ENCODE assay signal across 8 cellular contexts in genomic region chr17:77354721-77355455, GRCh38.
DNase-seq lines count a peak whose midpoint lies in the region; ATAC-seq and TF ChIP-seq lines count a peak whose summit lies in the region.
"Had no signal": no experiment of that assay in that cellular context is flagged by ENCODE, and none has a peak within 500 bp of the region (broad histone marks: within the 10 kb centered on the region; RNA-seq: fewer than 3 reads in every experiment).

No MANE protein-coding gene starts in this region.

- H3K36me3 Mint-ChIP-seq in immature natural killer cell: no peaks in the 10 kb centered on the region
- H3K36me3 Mint-ChIP-seq in activated CD4-positive, alpha-beta T cell treated with anti-CD3 and anti-CD28 coated beads for 36 hours (ENCODE audit: low read depth): no peaks in the 10 kb centered on the region

- no peaks in the 10 kb centered on the region for H3K36me3 ChIP-seq in stomach smooth muscle (ENCODE audit: control insufficient read depth in 2 of 2, insufficient read depth in 2 of 2, low read length in 2 of 2)

- peaks cover 40% of the 10 kb centered on the region for H3K4me1 ChIP-seq in stomach smooth muscle (ENCODE audit: control insufficient read depth, insufficient read depth, low read length)

- intact Hi-C loops in activated CD4-positive, alpha-beta T cell treated with anti-CD3 and anti-CD28 coated beads for 36 hours (cut with DNase I, micrococcal nuclease): no loop called here

- H3K4me3 Mint-ChIP-seq in immature natural killer cell: no peak overlapping the region
- H3K4me3 Mint-ChIP-seq in activated CD4-positive, alpha-beta T cell treated with anti-CD3 and anti-CD28 coated beads for 36 hours: no peak overlapping the region

- H3K27ac ChIP-seq in adipose tissue (ENCODE audit: low read depth, low read length) (peak overlapping the region; percentile 7), stomach smooth muscle (ENCODE audit: low read length) (peak overlapping the region; percentile 18)

- POLR2A ChIA-PET in HEK293T (lab: Yijun Ruan, JAX): no interaction called here
- POLR2A ChIA-PET in activated CD4-positive, alpha-beta T cell treated with anti-CD3 and anti-CD28 coated beads for 36 hours (lab: Charles Lee): no interaction called here

- H3K27ac Mint-ChIP-seq in immature natural killer cell: peak overlapping the region in 2 of 6 donors; percentile 57 to 67
- no peak overlapping the region for H3K27ac Mint-ChIP-seq in activated CD4-positive, alpha-beta T cell treated with anti-CD3 and anti-CD28 coated beads for 36 hours

- H3K27me3 Mint-ChIP-seq in immature natural killer cell (ENCODE audit: low read depth in 3 of 3): peaks cover 22 to 40% (median 38%) of the 10 kb centered on the region in 3 donors
- no peaks in the 10 kb centered on the region for H3K27me3 Mint-ChIP-seq in activated CD4-positive, alpha-beta T cell treated with anti-CD3 and anti-CD28 coated beads for 36 hours

- no peak overlapping the region for H3K9ac ChIP-seq in stomach smooth muscle (ENCODE audit: low read length in 2 of 2)

- peaks cover 11 to 12% of the 10 kb centered on the region in 2 donors for H3K4me1 Mint-ChIP-seq in immature natural killer cell
- peaks cover 18% of the 10 kb centered on the region for H3K4me1 Mint-ChIP-seq in activated CD4-positive, alpha-beta T cell treated with anti-CD3 and anti-CD28 coated beads for 36 hours

- CTCF ChIA-PET in HEK293T (lab: Yijun Ruan, JAX): no interaction called here
- CTCF ChIA-PET in activated CD4-positive, alpha-beta T cell treated with anti-CD3 and anti-CD28 coated beads for 36 hours (lab: Charles Lee): interaction anchor here (0.9 to 1.0 kb wide), 2 partner anchors 8 to 170 kb away, joined by 3 to 4 read pairs; no protein-coding TSS in a partner anchor

- 64 to 86% (median 75%) methylated on average over 24 of the region's 24 CpGs for WGBS in adipose tissue, 3 donors

- H3K4me3 ChIP-seq in stomach smooth muscle (ENCODE audit: low read length in 2 of 2): no peak overlapping the region

- H3K9me3 ChIP-seq in stomach smooth muscle (ENCODE audit: control insufficient read depth in 2 of 2, low read length in 2 of 2): no peaks in the 10 kb centered on the region

- no peaks in the 10 kb centered on the region for H3K27me3 ChIP-seq in stomach smooth muscle (ENCODE audit: control insufficient read depth in 1 of 2, insufficient read depth in 2 of 2, low read length in 2 of 2)

- peaks cover 0 to 2% (median 0%) of the 10 kb centered on the region in 6 donors for H3K9me3 Mint-ChIP-seq in immature natural killer cell
- no peaks in the 10 kb centered on the region for H3K9me3 Mint-ChIP-seq in activated CD4-positive, alpha-beta T cell treated with anti-CD3 and anti-CD28 coated beads for 36 hours (ENCODE audit: low read depth)

- peak; percentile 3 for DNase-seq in HEK293T (ENCODE audit: extremely low spot score)
- DNase-seq in immature natural killer cell: peak in 2 of 3 donors; percentile 19 to 25
- no peak for DNase-seq in activated CD4-positive, alpha-beta T cell treated with anti-CD3 and anti-CD28 coated beads for 36 hours
- DNase-seq in activated CD4-positive, alpha-beta T cell treated with anti-CD3 and anti-CD28 coated beads, Interleukin-2, amount 50 U/mL, for 48 hours: no peak
- DNase-seq: activated CD4-positive, CD25-positive, alpha-beta regulatory T cell treated with anti-CD3 and anti-CD28 coated beads, Interleukin-2, amount 50 U/mL, for 72 hours had no signal

- no peak for ATAC-seq in activated CD4-positive, alpha-beta T cell treated with anti-CD3 and anti-CD28 coated beads for 36 hours
- ATAC-seq in HG03342 (IDR thresholded peaks at IDR 0.05; ENCODE audit: unreplicated experiment): no peak

TF ChIP-seq in HEK293T, 16 proteins besides CTCF, POLR2A, EP300 and RAD21:
- TF ChIP-seq CTBP1 (IDR thresholded peaks at IDR 0.05; ENCODE audit: borderline replicate concordance) (no peak), PKNOX1 (IDR thresholded peaks at IDR 0.05) (no peak), NFRKB (IDR thresholded peaks at IDR 0.05) (no peak), FOXM1 (IDR thresholded peaks at IDR 0.05; ENCODE audit: borderline replicate concordance) (no peak), ELF4 (IDR thresholded peaks at IDR 0.05) (no peak)
TF ChIP-seq in HEK293T: peak in this region for 0.

Comparison
In these comparisons a context has a peak if more than half of its experiments do, and no peak if none do; other contexts are left out.
1. DNase-seq: peak in HEK293T (single experiment) and immature natural killer cell (2 of 3); none in activated CD4-positive, alpha-beta T cell treated with anti-CD3 and anti-CD28 coated beads for 36 hours (single experiment) and activated CD4-positive, alpha-beta T cell treated with anti-CD3 and anti-CD28 coated beads, Interleukin-2, amount 50 U/mL, for 48 hours (0 of 2).